In genomic region chr1:58734630-58735029, GRCh38 we compare ENCODE assay signal across 2 cellular contexts.
TF ChIP-seq lines count a peak whose summit lies in the region.

No MANE protein-coding gene starts in this region.

TF ChIP-seq in IMR-90, 13 proteins besides CTCF, POLR2A, EP300 and RAD21:
- TF ChIP-seq, protein P1, sequence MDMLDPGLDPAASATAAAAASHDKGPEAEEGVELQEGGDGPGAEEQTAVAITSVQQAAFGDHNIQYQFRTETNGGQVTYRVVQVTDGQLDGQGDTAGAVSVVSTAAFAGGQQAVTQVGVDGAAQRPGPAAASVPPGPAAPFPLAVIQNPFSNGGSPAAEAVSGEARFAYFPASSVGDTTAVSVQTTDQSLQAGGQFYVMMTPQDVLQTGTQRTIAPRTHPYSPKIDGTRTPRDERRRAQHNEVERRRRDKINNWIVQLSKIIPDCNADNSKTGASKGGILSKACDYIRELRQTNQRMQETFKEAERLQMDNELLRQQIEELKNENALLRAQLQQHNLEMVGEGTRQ (IDR thresholded peaks at IDR 0.05; ENCODE audit: low read depth, low read length), result no peak
- TF ChIP-seq SMC3 (IDR thresholded peaks at IDR 0.05; ENCODE audit: low read depth, low read length), result no peak

TF ChIP-seq in GM23338, 12 proteins besides CTCF, POLR2A, EP300 and RAD21:
- TF ChIP-seq, protein P2, sequence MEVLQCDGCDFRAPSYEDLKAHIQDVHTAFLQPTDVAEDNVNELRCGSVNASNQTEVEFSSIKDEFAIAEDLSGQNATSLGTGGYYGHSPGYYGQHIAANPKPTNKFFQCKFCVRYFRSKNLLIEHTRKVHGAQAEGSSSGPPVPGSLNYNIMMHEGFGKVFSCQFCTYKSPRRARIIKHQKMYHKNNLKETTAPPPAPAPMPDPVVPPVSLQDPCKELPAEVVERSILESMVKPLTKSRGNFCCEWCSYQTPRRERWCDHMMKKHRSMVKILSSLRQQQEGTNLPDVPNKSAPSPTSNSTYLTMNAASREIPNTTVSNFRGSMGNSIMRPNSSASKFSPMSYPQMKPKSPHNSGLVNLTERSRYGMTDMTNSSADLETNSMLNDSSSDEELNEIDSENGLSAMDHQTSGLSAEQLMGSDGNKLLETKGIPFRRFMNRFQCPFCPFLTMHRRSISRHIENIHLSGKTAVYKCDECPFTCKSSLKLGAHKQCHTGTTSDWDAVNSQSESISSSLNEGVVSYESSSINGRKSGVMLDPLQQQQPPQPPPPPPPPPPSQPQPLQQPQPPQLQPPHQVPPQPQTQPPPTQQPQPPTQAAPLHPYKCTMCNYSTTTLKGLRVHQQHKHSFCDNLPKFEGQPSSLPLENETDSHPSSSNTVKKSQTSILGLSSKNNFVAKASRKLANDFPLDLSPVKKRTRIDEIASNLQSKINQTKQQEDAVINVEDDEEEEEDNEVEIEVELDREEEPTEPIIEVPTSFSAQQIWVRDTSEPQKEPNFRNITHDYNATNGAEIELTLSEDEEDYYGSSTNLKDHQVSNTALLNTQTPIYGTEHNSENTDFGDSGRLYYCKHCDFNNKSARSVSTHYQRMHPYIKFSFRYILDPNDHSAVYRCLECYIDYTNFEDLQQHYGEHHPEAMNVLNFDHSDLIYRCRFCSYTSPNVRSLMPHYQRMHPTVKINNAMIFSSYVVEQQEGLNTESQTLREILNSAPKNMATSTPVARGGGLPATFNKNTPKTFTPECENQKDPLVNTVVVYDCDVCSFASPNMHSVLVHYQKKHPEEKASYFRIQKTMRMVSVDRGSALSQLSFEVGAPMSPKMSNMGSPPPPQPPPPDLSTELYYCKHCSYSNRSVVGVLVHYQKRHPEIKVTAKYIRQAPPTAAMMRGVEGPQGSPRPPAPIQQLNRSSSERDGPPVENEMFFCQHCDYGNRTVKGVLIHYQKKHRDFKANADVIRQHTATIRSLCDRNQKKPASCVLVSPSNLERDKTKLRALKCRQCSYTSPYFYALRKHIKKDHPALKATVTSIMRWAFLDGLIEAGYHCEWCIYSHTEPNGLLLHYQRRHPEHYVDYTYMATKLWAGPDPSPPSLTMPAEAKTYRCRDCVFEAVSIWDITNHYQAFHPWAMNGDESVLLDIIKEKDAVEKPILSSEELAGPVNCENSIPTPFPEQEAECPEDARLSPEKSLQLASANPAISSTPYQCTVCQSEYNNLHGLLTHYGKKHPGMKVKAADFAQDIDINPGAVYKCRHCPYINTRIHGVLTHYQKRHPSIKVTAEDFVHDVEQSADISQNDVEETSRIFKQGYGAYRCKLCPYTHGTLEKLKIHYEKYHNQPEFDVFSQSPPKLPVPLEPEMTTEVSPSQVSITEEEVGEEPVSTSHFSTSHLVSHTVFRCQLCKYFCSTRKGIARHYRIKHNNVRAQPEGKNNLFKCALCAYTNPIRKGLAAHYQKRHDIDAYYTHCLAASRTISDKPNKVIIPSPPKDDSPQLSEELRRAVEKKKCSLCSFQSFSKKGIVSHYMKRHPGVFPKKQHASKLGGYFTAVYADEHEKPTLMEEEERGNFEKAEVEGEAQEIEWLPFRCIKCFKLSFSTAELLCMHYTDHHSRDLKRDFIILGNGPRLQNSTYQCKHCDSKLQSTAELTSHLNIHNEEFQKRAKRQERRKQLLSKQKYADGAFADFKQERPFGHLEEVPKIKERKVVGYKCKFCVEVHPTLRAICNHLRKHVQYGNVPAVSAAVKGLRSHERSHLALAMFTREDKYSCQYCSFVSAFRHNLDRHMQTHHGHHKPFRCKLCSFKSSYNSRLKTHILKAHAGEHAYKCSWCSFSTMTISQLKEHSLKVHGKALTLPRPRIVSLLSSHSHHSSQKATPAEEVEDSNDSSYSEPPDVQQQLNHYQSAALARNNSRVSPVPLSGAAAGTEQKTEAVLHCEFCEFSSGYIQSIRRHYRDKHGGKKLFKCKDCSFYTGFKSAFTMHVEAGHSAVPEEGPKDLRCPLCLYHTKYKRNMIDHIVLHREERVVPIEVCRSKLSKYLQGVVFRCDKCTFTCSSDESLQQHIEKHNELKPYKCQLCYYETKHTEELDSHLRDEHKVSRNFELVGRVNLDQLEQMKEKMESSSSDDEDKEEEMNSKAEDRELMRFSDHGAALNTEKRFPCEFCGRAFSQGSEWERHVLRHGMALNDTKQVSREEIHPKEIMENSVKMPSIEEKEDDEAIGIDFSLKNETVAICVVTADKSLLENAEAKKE (CRISPR knock-in tag; IDR thresholded peaks at IDR 0.05), result no peak
- TF ChIP-seq CREB1 (CRISPR knock-in tag; IDR thresholded peaks at IDR 0.05; ENCODE audit: low read depth) (no peak), EZH2 (IDR thresholded peaks at IDR 0.05; ENCODE audit: low read depth, unreplicated experiment) (no peak), ZNF331 (CRISPR knock-in tag; IDR thresholded peaks at IDR 0.05; ENCODE audit: low read depth) (no peak), EZH2phosphoT487 (IDR thresholded peaks at IDR 0.05; ENCODE audit: unreplicated experiment) (no peak), NANOG (IDR thresholded peaks at IDR 0.05; ENCODE audit: borderline replicate concordance) (no peak), JUNB (IDR thresholded peaks at IDR 0.05; ENCODE audit: unreplicated experiment) (no peak), ZNF114 (CRISPR knock-in tag; IDR thresholded peaks at IDR 0.05) (no peak), POLR2AphosphoS5 (IDR thresholded peaks at IDR 0.05; ENCODE audit: low read depth) (no peak), STAT1 (IDR thresholded peaks at IDR 0.05; ENCODE audit: unreplicated experiment) (no peak)
- TF ChIP-seq, protein P3, sequence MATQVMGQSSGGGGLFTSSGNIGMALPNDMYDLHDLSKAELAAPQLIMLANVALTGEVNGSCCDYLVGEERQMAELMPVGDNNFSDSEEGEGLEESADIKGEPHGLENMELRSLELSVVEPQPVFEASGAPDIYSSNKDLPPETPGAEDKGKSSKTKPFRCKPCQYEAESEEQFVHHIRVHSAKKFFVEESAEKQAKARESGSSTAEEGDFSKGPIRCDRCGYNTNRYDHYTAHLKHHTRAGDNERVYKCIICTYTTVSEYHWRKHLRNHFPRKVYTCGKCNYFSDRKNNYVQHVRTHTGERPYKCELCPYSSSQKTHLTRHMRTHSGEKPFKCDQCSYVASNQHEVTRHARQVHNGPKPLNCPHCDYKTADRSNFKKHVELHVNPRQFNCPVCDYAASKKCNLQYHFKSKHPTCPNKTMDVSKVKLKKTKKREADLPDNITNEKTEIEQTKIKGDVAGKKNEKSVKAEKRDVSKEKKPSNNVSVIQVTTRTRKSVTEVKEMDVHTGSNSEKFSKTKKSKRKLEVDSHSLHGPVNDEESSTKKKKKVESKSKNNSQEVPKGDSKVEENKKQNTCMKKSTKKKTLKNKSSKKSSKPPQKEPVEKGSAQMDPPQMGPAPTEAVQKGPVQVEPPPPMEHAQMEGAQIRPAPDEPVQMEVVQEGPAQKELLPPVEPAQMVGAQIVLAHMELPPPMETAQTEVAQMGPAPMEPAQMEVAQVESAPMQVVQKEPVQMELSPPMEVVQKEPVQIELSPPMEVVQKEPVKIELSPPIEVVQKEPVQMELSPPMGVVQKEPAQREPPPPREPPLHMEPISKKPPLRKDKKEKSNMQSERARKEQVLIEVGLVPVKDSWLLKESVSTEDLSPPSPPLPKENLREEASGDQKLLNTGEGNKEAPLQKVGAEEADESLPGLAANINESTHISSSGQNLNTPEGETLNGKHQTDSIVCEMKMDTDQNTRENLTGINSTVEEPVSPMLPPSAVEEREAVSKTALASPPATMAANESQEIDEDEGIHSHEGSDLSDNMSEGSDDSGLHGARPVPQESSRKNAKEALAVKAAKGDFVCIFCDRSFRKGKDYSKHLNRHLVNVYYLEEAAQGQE (IDR thresholded peaks at IDR 0.05; ENCODE audit: unreplicated experiment), result no peak
- TF ChIP-seq, protein P4, sequence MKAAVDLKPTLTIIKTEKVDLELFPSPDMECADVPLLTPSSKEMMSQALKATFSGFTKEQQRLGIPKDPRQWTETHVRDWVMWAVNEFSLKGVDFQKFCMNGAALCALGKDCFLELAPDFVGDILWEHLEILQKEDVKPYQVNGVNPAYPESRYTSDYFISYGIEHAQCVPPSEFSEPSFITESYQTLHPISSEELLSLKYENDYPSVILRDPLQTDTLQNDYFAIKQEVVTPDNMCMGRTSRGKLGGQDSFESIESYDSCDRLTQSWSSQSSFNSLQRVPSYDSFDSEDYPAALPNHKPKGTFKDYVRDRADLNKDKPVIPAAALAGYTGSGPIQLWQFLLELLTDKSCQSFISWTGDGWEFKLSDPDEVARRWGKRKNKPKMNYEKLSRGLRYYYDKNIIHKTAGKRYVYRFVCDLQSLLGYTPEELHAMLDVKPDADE (IDR thresholded peaks at IDR 0.05), result no peak
